ENCODE assay signal across 17 cellular contexts in genomic region chr4:100098681-100099080, GRCh38.
"Had no signal": no experiment of that assay in that cellular context is flagged by ENCODE, and none has a peak within 500 bp of the region (broad histone marks: within the 10 kb centered on the region; RNA-seq: fewer than 3 reads in every experiment).

No MANE protein-coding gene starts in this region.

- H3K27ac Mint-ChIP-seq: activated CD4-positive, alpha-beta memory T cell treated with anti-CD3 and anti-CD28 coated beads for 36 hours; activated naive CD4-positive, alpha-beta T cell treated with anti-CD3 and anti-CD28 coated beads, Interleukin-2, amount 10 ng/mL, durations not matched to agents 7 days and 5 days; activated naive CD8-positive, alpha-beta T cell treated with anti-CD3 and anti-CD28 coated beads, Interleukin-2, amount 50 U/mL, for 24 hours had no signal

- H3K27ac ChIP-seq: ascending aorta, coronary artery, gastrocnemius medialis, left lung, prostate gland, stomach, thoracic aorta had no signal

- DNase-seq: activated CD4-positive, alpha-beta memory T cell treated with anti-CD3 and anti-CD28 coated beads for 36 hours; activated CD4-positive, alpha-beta T cell treated with anti-CD3 and anti-CD28 coated beads for 1 hour; activated effector memory CD4-positive, alpha-beta T cell treated with Interleukin-2 at 50 U/mL for 16 hours; activated naive CD4-positive, alpha-beta T cell treated with anti-CD3 and anti-CD28 coated beads, Interleukin-2, amount 10 ng/mL, durations not matched to agents 7 days and 5 days; activated naive CD8-positive, alpha-beta T cell treated with anti-CD3 and anti-CD28 coated beads, Interleukin-2, amount 50 U/mL, for 24 hours; activated T-cell treated with anti-CD3 and anti-CD28 coated beads, Interleukin-2, amount 50 U/mL, for 4 hours; gastrocnemius medialis; left lung; mammary epithelial cell; naive B cell; right cardiac atrium; stomach; T1000 had no signal

- H3K36me3 ChIP-seq: ascending aorta, gastrocnemius medialis, left lung, prostate gland, stomach, thoracic aorta had no signal

- H3K27me3 Mint-ChIP-seq: activated CD4-positive, alpha-beta memory T cell treated with anti-CD3 and anti-CD28 coated beads for 36 hours; activated naive CD8-positive, alpha-beta T cell treated with anti-CD3 and anti-CD28 coated beads, Interleukin-2, amount 50 U/mL, for 24 hours; naive B cell had no signal

- ATAC-seq: activated naive CD8-positive, alpha-beta T cell treated with anti-CD3 and anti-CD28 coated beads, Interleukin-2, amount 50 U/mL, for 24 hours; activated T-cell treated with anti-CD3 and anti-CD28 coated beads, Interleukin-2, amount 50 U/mL, for 4 hours; gastrocnemius medialis; left lung; right cardiac atrium had no signal

- H3K36me3 Mint-ChIP-seq: activated CD4-positive, alpha-beta memory T cell treated with anti-CD3 and anti-CD28 coated beads for 36 hours; naive B cell had no signal

- H3K9me3 ChIP-seq: ascending aorta, gastrocnemius medialis, left lung, prostate gland, stomach, thoracic aorta had no signal

- H3K4me1 ChIP-seq: prostate gland had no signal

- H3K4me3 ChIP-seq: ascending aorta, coronary artery, gastrocnemius medialis, left lung, prostate gland, stomach, thoracic aorta had no signal

- H3K27me3 ChIP-seq: ascending aorta, gastrocnemius medialis, left lung, stomach had no signal

- H3K4me3 Mint-ChIP-seq: activated CD4-positive, alpha-beta memory T cell treated with anti-CD3 and anti-CD28 coated beads for 36 hours; activated naive CD4-positive, alpha-beta T cell treated with anti-CD3 and anti-CD28 coated beads, Interleukin-2, amount 10 ng/mL, durations not matched to agents 7 days and 5 days; activated naive CD8-positive, alpha-beta T cell treated with anti-CD3 and anti-CD28 coated beads, Interleukin-2, amount 50 U/mL, for 24 hours; activated T-cell treated with anti-CD3 and anti-CD28 coated beads, Interleukin-2, amount 50 U/mL, for 4 hours; naive B cell had no signal

- H3K9me3 Mint-ChIP-seq: activated CD4-positive, alpha-beta memory T cell treated with anti-CD3 and anti-CD28 coated beads for 36 hours; activated naive CD4-positive, alpha-beta T cell treated with anti-CD3 and anti-CD28 coated beads, Interleukin-2, amount 10 ng/mL, durations not matched to agents 7 days and 5 days; activated naive CD8-positive, alpha-beta T cell treated with anti-CD3 and anti-CD28 coated beads, Interleukin-2, amount 50 U/mL, for 24 hours; activated T-cell treated with anti-CD3 and anti-CD28 coated beads, Interleukin-2, amount 50 U/mL, for 4 hours; naive B cell had no signal
